17 cellular contexts compared by ENCODE assay signal in genomic region chr20:38867062-38867359, GRCh38. TPM values are rescaled to one million over a fixed set of nuclear protein-coding genes. Genes with fewer than 3 reads are reported as not detected.
A peak's percentile ranks its signal among the peaks of the same experiment; 100 is the strongest.
DNase-seq lines count a peak whose midpoint lies in the region; ATAC-seq and TF ChIP-seq lines count a peak whose summit lies in the region.
"Had no signal": no experiment of that assay in that cellular context is flagged by ENCODE, and none has a peak within 500 bp of the region (broad histone marks: within the 10 kb centered on the region; RNA-seq: fewer than 3 reads in every experiment).

No MANE protein-coding gene starts in this region.

- H3K27ac Mint-ChIP-seq in IgD-negative memory B cell: peak overlapping the region in 2 of 3 donors; percentile 73 to 99
- H3K27ac Mint-ChIP-seq in T-helper 2 cell treated with Interferon-gamma antibody and Interleukin-4, amounts not matched to agents 5 μg/mL and 100 μg/mL, for 36 hours: no peak overlapping the region

- H3K4me1 Mint-ChIP-seq in IgD-negative memory B cell: peaks cover 49 to 67% (median 62%) of the 10 kb centered on the region in 3 donors
- H3K4me1 Mint-ChIP-seq in T-helper 2 cell treated with Interferon-gamma antibody and Interleukin-4, amounts not matched to agents 5 μg/mL and 100 μg/mL, for 36 hours (ENCODE audit: low read depth): peaks cover 48% of the 10 kb centered on the region

- H3K4me3 Mint-ChIP-seq in IgD-negative memory B cell: peak overlapping the region in 3 of 4 donors; percentile 6 to 72 (median 67)
- no peak overlapping the region for H3K4me3 Mint-ChIP-seq in T-helper 2 cell treated with Interferon-gamma antibody and Interleukin-4, amounts not matched to agents 5 μg/mL and 100 μg/mL, for 36 hours

- H3K27me3 ChIP-seq in left ventricle myocardium inferior (ENCODE audit: low read depth): peaks cover 28% of the 10 kb centered on the region
- H3K27me3 ChIP-seq in psoas muscle (ENCODE audit: insufficient read depth in 3 of 3, low read length in 2 of 3): peaks cover 0 to 14% (median 2%) of the 10 kb centered on the region in 3 donors
- H3K27me3 ChIP-seq: BE2C had no signal

- H3K27ac ChIP-seq in left ventricle myocardium inferior (replicated peaks) (peak overlapping the region; percentile 75), psoas muscle (no peak overlapping the region)

- H3K9me3 ChIP-seq in left ventricle myocardium inferior (replicated peaks) (peaks cover 5% of the 10 kb centered on the region), psoas muscle (no peaks in the 10 kb centered on the region)
- H3K9me3 ChIP-seq: BE2C, HAP-1 had no signal

- H3K36me3 ChIP-seq in left ventricle myocardium inferior: no peaks in the 10 kb centered on the region
- H3K36me3 ChIP-seq in psoas muscle (ENCODE audit: insufficient read depth in 1 of 2, low read depth in 1 of 2): no peaks in the 10 kb centered on the region
- H3K36me3 ChIP-seq: HAP-1 had no signal

- peaks cover 2% of the 10 kb centered on the region for H3K27me3 Mint-ChIP-seq in IgD-negative memory B cell
- no peaks in the 10 kb centered on the region for H3K27me3 Mint-ChIP-seq in T-helper 2 cell treated with Interferon-gamma antibody and Interleukin-4, amounts not matched to agents 5 μg/mL and 100 μg/mL, for 36 hours (ENCODE audit: low read depth)

- H3K4me3 ChIP-seq in left ventricle myocardium inferior (no peak overlapping the region), psoas muscle (no peak overlapping the region)
- H3K4me3 ChIP-seq: GM12878, HAP-1 had no signal

- no peaks in the 10 kb centered on the region for H3K9me3 Mint-ChIP-seq in IgD-negative memory B cell
- H3K9me3 Mint-ChIP-seq in T-helper 2 cell treated with Interferon-gamma antibody and Interleukin-4, amounts not matched to agents 5 μg/mL and 100 μg/mL, for 36 hours: no peaks in the 10 kb centered on the region

- no peak for ATAC-seq in left ventricle myocardium superior
- no peak for ATAC-seq in GM18502 (IDR thresholded peaks at IDR 0.05; ENCODE audit: poor library complexity, unreplicated experiment)
- no peak for ATAC-seq in psoas muscle
- ATAC-seq: GM12878 had no signal

- H3K4me1 ChIP-seq in left ventricle myocardium inferior (peaks cover 44% of the 10 kb centered on the region), psoas muscle (no peaks in the 10 kb centered on the region)
- H3K4me1 ChIP-seq: HAP-1 had no signal

- WGBS in psoas muscle, 3 donors: 58 to 67% (median 59%) methylated on average over 4 of the region's 4 CpGs

- TF ChIP-seq CTCF in left ventricle myocardium inferior (IDR thresholded peaks at IDR 0.05; ENCODE audit: borderline replicate concordance): no peak
- no peak for TF ChIP-seq CTCF in psoas muscle (IDR thresholded peaks at IDR 0.05)

- peaks cover 7% of the 10 kb centered on the region for H3K36me3 Mint-ChIP-seq in IgD-negative memory B cell
- H3K36me3 Mint-ChIP-seq in T-helper 2 cell treated with Interferon-gamma antibody and Interleukin-4, amounts not matched to agents 5 μg/mL and 100 μg/mL, for 36 hours (ENCODE audit: low read depth): peaks cover 20% of the 10 kb centered on the region

- intact Hi-C loops in left ventricle myocardium inferior (cut with micrococcal nuclease) (no loop called here), left ventricle myocardium superior (cut with micrococcal nuclease) (no loop called here), psoas muscle (cut with DNase I) (loop anchor here in 1 of 2 donors (2.0 kb wide), 1 partner anchor 24 kb away; no protein-coding TSS in a partner anchor)

- no peak for DNase-seq in left ventricle myocardium inferior
- no peak for DNase-seq in left ventricle myocardium superior
- peak; percentile 20 for DNase-seq in left kidney (ENCODE audit: low read depth, low spot score)
- no peak for DNase-seq in T-helper 2 cell treated with Interferon-gamma antibody and Interleukin-4, amounts not matched to agents 5 μg/mL and 100 μg/mL, for 36 hours (ENCODE audit: low spot score)
- DNase-seq in psoas muscle: no peak
- DNase-seq: DMS153, MV-4-11, NCI-H1417 treated with DMSO at 0.1 percent for 48 hours, NCI-H2029 treated with DMSO at 0.1 percent for 48 hours, NCI-H510A, NCI-H82, SHP77 had no signal

RNA-seq across cellular contexts. Expression of gene FAM83D, which starts 59.2 kb away (rescaled TPM):
- total RNA-seq in left ventricle myocardium inferior (0.77 TPM), left ventricle myocardium superior (0.20 TPM), psoas muscle (under 1 TPM in 2 of 4 donors, not detected in 2; 0.11 to 0.12 TPM)
- polyA plus RNA-seq in IgD-negative memory B cell (0.75 TPM), psoas muscle (under 1 TPM in 2 of 3 donors, not detected in 1; 0.12 to 0.32 TPM)
